Comparison of ENCODE assay signal across 15 cellular contexts in genomic region chr16:87949071-87949744, GRCh38. TPM values are rescaled to one million over a fixed set of nuclear protein-coding genes. Genes with fewer than 3 reads are reported as not detected.
DNase-seq lines count a peak whose midpoint lies in the region; ATAC-seq and TF ChIP-seq lines count a peak whose summit lies in the region.
"Had no signal": no experiment of that assay in that cellular context is flagged by ENCODE, and none has a peak within 500 bp of the region (broad histone marks: within the 10 kb centered on the region; RNA-seq: fewer than 3 reads in every experiment).

No MANE protein-coding gene starts in this region.

- H3K9ac ChIP-seq in mammary epithelial cell (ENCODE audit: insufficient read depth, low read length), result no peak overlapping the region

- H3K36me3 Mint-ChIP-seq in MCF 10A (ENCODE audit: insufficient read depth, unreplicated experiment), result peaks cover 29% of the 10 kb centered on the region
- peaks cover 10% of the 10 kb centered on the region for H3K36me3 Mint-ChIP-seq in activated CD4-positive, alpha-beta memory T cell treated with anti-CD3 and anti-CD28 coated beads for 36 hours

- H3K9me3 ChIP-seq in mammary epithelial cell (replicated peaks; ENCODE audit: insufficient read depth, low read length) (no peaks in the 10 kb centered on the region), right lobe of liver (no peaks in the 10 kb centered on the region), tibial artery (no peaks in the 10 kb centered on the region), spleen (no peaks in the 10 kb centered on the region)

- no peaks in the 10 kb centered on the region for H4K20me1 ChIP-seq in mammary epithelial cell (ENCODE audit: insufficient read depth, low read length)

- intact Hi-C loops in MCF 10A (cut with micrococcal nuclease) (no loop called here), mammary epithelial cell (cut with micrococcal nuclease) (no loop called here), right lobe of liver (cut with DNase I) (no loop called here), tibial artery (cut with DNase I; ENCODE audit: low total_unique reads) (no loop called here), spleen (cut with DNase I; ENCODE audit: low total_unique reads) (no loop called here)
- intact Hi-C loops in activated CD4-positive, alpha-beta memory T cell treated with anti-CD3 and anti-CD28 coated beads for 36 hours (cut with micrococcal nuclease), result no loop called here

- WGBS in mammary epithelial cell (ENCODE audit: low coverage, missing lambda C conversion rate), result 94% methylated on average over 16 of the region's 16 CpGs
- 41% methylated on average over 16 of the region's 16 CpGs for WGBS in right lobe of liver (ENCODE audit: insufficient coverage, low coverage, low lambda C conversion rate, missing lambda C conversion rate)
- 79 to 85% (median 83%) methylated on average over 16 of the region's 16 CpGs for WGBS in spleen, 5 donors

- TF ChIP-seq CTCF in MCF 10A (IDR thresholded peaks at IDR 0.05; ENCODE audit: unreplicated experiment), result no peak
- no peak for TF ChIP-seq CTCF in mammary epithelial cell (conservative IDR thresholded peaks at IDR 0.05 in 1 of 2, IDR thresholded peaks at IDR 0.05 in 1 of 2; ENCODE audit: extremely low read depth in 1 of 2, insufficient read depth in 1 of 2, low read depth in 1 of 2, low read length in 2 of 2)
- no peak for TF ChIP-seq CTCF in right lobe of liver (IDR thresholded peaks at IDR 0.05)
- no peak for TF ChIP-seq CTCF in tibial artery (IDR thresholded peaks at IDR 0.05)
- TF ChIP-seq CTCF in spleen (IDR thresholded peaks at IDR 0.05 in 8 of 11, conservative IDR thresholded peaks at IDR 0.05 in 3 of 11), result no peak

- CTCF ChIA-PET in MCF 10A (lab: Yijun Ruan, JAX), result interaction anchor here (0.6 kb wide), 1 partner anchor 82 kb away, joined by 3 read pairs; no protein-coding TSS in a partner anchor
- CTCF ChIA-PET in mammary epithelial cell (lab: Charles Lee; ENCODE audit: low non-redundant PET), result no interaction called here
- CTCF ChIA-PET in activated CD4-positive, alpha-beta memory T cell treated with anti-CD3 and anti-CD28 coated beads for 36 hours (lab: Charles Lee), result interaction anchor here (0.7 kb wide), 1 partner anchor 167 kb away, joined by 6 read pairs; no protein-coding TSS in a partner anchor

- no peaks in the 10 kb centered on the region for H3K9me3 Mint-ChIP-seq in MCF 10A (ENCODE audit: unreplicated experiment)
- H3K9me3 Mint-ChIP-seq in activated CD4-positive, alpha-beta memory T cell treated with anti-CD3 and anti-CD28 coated beads for 36 hours, result no peaks in the 10 kb centered on the region

- no peaks in the 10 kb centered on the region for H3K36me3 ChIP-seq in mammary epithelial cell (ENCODE audit: insufficient read depth, low read length)
- H3K36me3 ChIP-seq in right lobe of liver, result no peaks in the 10 kb centered on the region
- H3K36me3 ChIP-seq in tibial artery, result no peaks in the 10 kb centered on the region
- H3K36me3 ChIP-seq in spleen, result peaks cover 0 to 14% (median 0%) of the 10 kb centered on the region in 6 donors

- BruUV-seq in MCF 10A (replicated peaks; lab: Mats Ljungman, UMichigan) (no TSS peak), mammary epithelial cell (replicated peaks; lab: Mats Ljungman, UMichigan) (no TSS peak)

- peak; percentile 59 for TF ChIP-seq POLR2A in right lobe of liver (IDR thresholded peaks at IDR 0.05)
- TF ChIP-seq POLR2A in spleen (IDR thresholded peaks at IDR 0.05), result no peak

- peaks cover 26% of the 10 kb centered on the region for H3K79me2 ChIP-seq in mammary epithelial cell (ENCODE audit: insufficient read depth, low read length)

- no peaks in the 10 kb centered on the region for H3K27me3 Mint-ChIP-seq in MCF 10A (ENCODE audit: insufficient read depth, unreplicated experiment)
- peaks cover 2% of the 10 kb centered on the region for H3K27me3 Mint-ChIP-seq in activated CD4-positive, alpha-beta memory T cell treated with anti-CD3 and anti-CD28 coated beads for 36 hours

- peak overlapping the region; percentile 7 for H3K4me3 Mint-ChIP-seq in MCF 10A (ENCODE audit: unreplicated experiment)
- H3K4me3 Mint-ChIP-seq in activated CD4-positive, alpha-beta memory T cell treated with anti-CD3 and anti-CD28 coated beads for 36 hours, result peak overlapping the region; percentile 27

- no peaks in the 10 kb centered on the region for H3K27me3 ChIP-seq in mammary epithelial cell (ENCODE audit: insufficient read depth, low read length)
- H3K27me3 ChIP-seq in right lobe of liver, result no peaks in the 10 kb centered on the region
- H3K27me3 ChIP-seq in tibial artery, result peaks cover 0 to 3% of the 10 kb centered on the region in 2 donors
- no peaks in the 10 kb centered on the region for H3K27me3 ChIP-seq in spleen (replicated peaks in 1 of 7)

- H2AFZ ChIP-seq in mammary epithelial cell (ENCODE audit: low read depth, low read length), result no peak overlapping the region

- no peak overlapping the region for H3K27ac ChIP-seq in mammary epithelial cell (ENCODE audit: insufficient read depth, low read depth, low read length)
- peak overlapping the region; percentile 77 to 96 (median 86) for H3K27ac ChIP-seq in right lobe of liver
- H3K27ac ChIP-seq in tibial artery, result no peak overlapping the region
- peak overlapping the region in 3 of 8 donors; percentile 69 to 77 (median 76) for H3K27ac ChIP-seq in spleen

- peak; percentile 38 to 49 (median 42) for ATAC-seq in right lobe of liver

- peaks cover 18% of the 10 kb centered on the region for H3K4me1 Mint-ChIP-seq in MCF 10A (ENCODE audit: insufficient read depth, unreplicated experiment)
- peaks cover 27% of the 10 kb centered on the region for H3K4me1 Mint-ChIP-seq in activated CD4-positive, alpha-beta memory T cell treated with anti-CD3 and anti-CD28 coated beads for 36 hours (ENCODE audit: low read depth)

- H3K4me2 ChIP-seq in mammary epithelial cell (ENCODE audit: insufficient read depth, low read depth, low read length), result no peak overlapping the region

- no peak overlapping the region for H3K4me3 ChIP-seq in mammary epithelial cell (replicated peaks in 1 of 3; ENCODE audit: insufficient read depth in 1 of 3, low read depth in 2 of 3, low read length in 3 of 3)
- H3K4me3 ChIP-seq in right lobe of liver, result peak overlapping the region; percentile 19 to 82 (median 81)
- H3K4me3 ChIP-seq in tibial artery, result no peak overlapping the region
- H3K4me3 ChIP-seq in spleen, result no peak overlapping the region

- DNase-seq in MCF 10A (ENCODE audit: unreplicated experiment) (no peak), mammary epithelial cell (no peak), right lobe of liver (peak; percentile 87 to 95 (median 93)), tibial artery (peak; percentile 19 to 68), cerebellar nuclear complex (lab: John Stamatoyannopoulos, UW) (no peak), spleen (no peak), NCI-H1105 (lab: John Stamatoyannopoulos, UW) (no peak)
- no peak for DNase-seq in activated CD4-positive, alpha-beta memory T cell treated with anti-CD3 and anti-CD28 coated beads for 36 hours
- DNase-seq: activated effector memory CD4-positive, alpha-beta T cell treated with Interleukin-2 at 50 U/mL for 16 hours; NCI-H1048; NCI-H524; stimulated activated naive CD4-positive, alpha-beta T cell treated with Interleukin-2 at 50 U/mL for 16 hours had no signal

- POLR2A ChIA-PET in MCF 10A (lab: Yijun Ruan, JAX), result no interaction called here
- POLR2A ChIA-PET in activated CD4-positive, alpha-beta memory T cell treated with anti-CD3 and anti-CD28 coated beads for 36 hours (lab: Charles Lee), result no interaction called here

- dilution Hi-C loops in mammary epithelial cell (cut with HindIII; ENCODE audit: low sequenced_read_pairs), result no loop called here

- in situ Hi-C loops in mammary epithelial cell (cut with MboI; ENCODE audit: low sequenced_read_pairs in 2 of 2), result no loop called here

- peaks cover 25% of the 10 kb centered on the region for H3K4me1 ChIP-seq in mammary epithelial cell (ENCODE audit: insufficient read depth, low read length)
- peaks cover 0 to 24% (median 5%) of the 10 kb centered on the region in 4 donors for H3K4me1 ChIP-seq in right lobe of liver
- H3K4me1 ChIP-seq in tibial artery, result peaks cover 0 to 33% (median 17%) of the 10 kb centered on the region in 4 donors
- H3K4me1 ChIP-seq in spleen, result peaks cover 22 to 66% (median 33%) of the 10 kb centered on the region in 6 donors

- H3K27ac Mint-ChIP-seq in MCF 10A (ENCODE audit: low read depth, unreplicated experiment), result no peak overlapping the region
- H3K27ac Mint-ChIP-seq in activated CD4-positive, alpha-beta memory T cell treated with anti-CD3 and anti-CD28 coated beads for 36 hours, result peak overlapping the region; percentile 19

RNA-seq across cellular contexts. Expression of gene BANP, which starts 2.0 kb away (rescaled TPM):
- total RNA-seq in MCF 10A (2022) (38.2 and 41.5 TPM in 2 replicates), mammary epithelial cell (10 to 100 TPM; 12.5 to 18.8 TPM), right lobe of liver (10 to 100 TPM; 11.2 to 20.7 (median 18.8) TPM), spleen (10 to 100 TPM; 33.7 to 57.1 (median 50.0) TPM)
- polyA plus RNA-seq in mammary epithelial cell (15.3 TPM), spleen (10 to 100 TPM; 15.9 to 27.5 (median 25.0) TPM)
- 23.3 TPM for polyA minus RNA-seq in mammary epithelial cell
- total RNA-seq in activated CD4-positive, alpha-beta memory T cell treated with anti-CD3 and anti-CD28 coated beads for 36 hours, result 10 to 100 TPM; 29.6 to 30.6 TPM

RNA-seq across cellular contexts. Expression of gene CA5A, which starts 12.9 kb away (rescaled TPM):
- total RNA-seq in MCF 10A (2022) (not detected in 2 replicates), mammary epithelial cell (not detected), right lobe of liver (10 to 100 TPM; 26.5 to 59.6 (median 30.2) TPM), spleen (not detected)
- polyA plus RNA-seq in mammary epithelial cell (not detected), spleen (not detected)
- not detected for polyA minus RNA-seq in mammary epithelial cell
- not detected for total RNA-seq in activated CD4-positive, alpha-beta memory T cell treated with anti-CD3 and anti-CD28 coated beads for 36 hours
- total RNA-seq: cardiac septum, lung microvascular endothelial cell, pulmonary artery endothelial cell had no signal

Comparison
In these comparisons a context has a peak if more than half of its experiments do, and no peak if none do; other contexts are left out.
1. DNase-seq: peak in right lobe of liver (3 of 3) and tibial artery (2 of 2); none in MCF 10A (single experiment), mammary epithelial cell (single experiment), activated CD4-positive, alpha-beta memory T cell treated with anti-CD3 and anti-CD28 coated beads for 36 hours (single experiment), cerebellar nuclear complex (0 of 2), spleen (single experiment) and NCI-H1105 (single experiment).
2. H3K27ac ChIP-seq: peak in right lobe of liver (3 of 3); none in mammary epithelial cell (single experiment) and tibial artery (0 of 2).
3. H3K4me3 ChIP-seq: peak in right lobe of liver (3 of 3); none in mammary epithelial cell (0 of 3), tibial artery (0 of 2) and spleen (0 of 8).
4. RNA of gene CA5A, which starts 12.9 kb away (total RNA-seq): 26.5 to 59.6 TPM in right lobe of liver; not detected in MCF 10A, not detected in mammary epithelial cell, not detected in activated CD4-positive, alpha-beta memory T cell treated with anti-CD3 and anti-CD28 coated beads for 36 hours and not detected in spleen; every median in the first group is over 10 times any median in the second.